Comparison of ENCODE assay signal across 21 cellular contexts in the genomic region with DNA sequence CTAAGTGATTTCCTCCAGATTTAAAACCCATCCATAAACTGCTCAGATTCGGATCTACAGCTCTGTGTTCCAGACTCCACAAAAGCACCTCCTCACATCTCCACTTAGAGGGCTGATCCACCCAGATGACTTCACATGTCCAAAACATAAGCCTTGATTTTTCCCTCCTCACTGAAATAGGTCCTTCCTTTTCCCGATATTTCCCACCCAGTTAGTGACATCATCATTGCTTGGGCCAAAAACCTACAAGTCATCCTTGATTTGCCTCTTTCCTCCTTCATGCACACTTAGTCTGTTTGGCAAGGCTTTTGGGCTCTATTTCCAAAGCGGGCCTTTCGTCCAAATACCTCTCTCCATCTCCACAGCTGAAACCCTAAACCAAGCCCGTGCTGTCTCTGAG. TPM values are rescaled to one million over a fixed set of nuclear protein-coding genes. Genes with fewer than 3 reads are reported as not detected.
DNase-seq lines count a peak whose midpoint lies in the region; ATAC-seq, FAIRE-seq and TF ChIP-seq lines count a peak whose summit lies in the region.
"Had no signal": no experiment of that assay in that cellular context is flagged by ENCODE, and none has a peak within 500 bp of the region (broad histone marks: within the 10 kb centered on the region; RNA-seq: fewer than 3 reads in every experiment).

No MANE protein-coding gene starts in this region.

- H3K27ac ChIP-seq in K562 (ENCODE audit: extremely low read depth, low read depth, low read length): no peak overlapping the region
- no peak overlapping the region for H3K27ac ChIP-seq in mesenchymal stem cell (ENCODE audit: low read length, poor library complexity, severe bottlenecking)
- H3K27ac ChIP-seq: 22Rv1, SJCRH30 had no signal

- H3K4ac ChIP-seq in mesenchymal stem cell (ENCODE audit: low read depth in 1 of 2, low read length in 2 of 2): no peak overlapping the region

- no peak for TF ChIP-seq POLR2A in K562 (conservative IDR thresholded peaks at IDR 0.05)

- H3K4me2 ChIP-seq in K562 (ENCODE audit: insufficient read depth, low read length) (no peak overlapping the region), mesenchymal stem cell (ENCODE audit: low read length, poor library complexity, severe bottlenecking) (no peak overlapping the region)

- BruUV-seq in K562 (replicated peaks; lab: Mats Ljungman, UMichigan): no TSS peak

- H3K4me3 ChIP-seq in K562: no peak overlapping the region
- H3K4me3 ChIP-seq in mesenchymal stem cell (ENCODE audit: insufficient read depth in 1 of 2, low read depth in 1 of 2, low read length in 2 of 2): no peak overlapping the region
- H3K4me3 ChIP-seq: SJCRH30 had no signal

- no peaks in the 10 kb centered on the region for H3K4me1 ChIP-seq in K562 (replicated peaks in 1 of 2; ENCODE audit: control insufficient read depth in 2 of 2, insufficient read depth in 2 of 2, low read length in 2 of 2)
- peaks cover 3% of the 10 kb centered on the region for H3K4me1 ChIP-seq in mesenchymal stem cell (ENCODE audit: control insufficient read depth, insufficient read depth, low read depth, low read length)

- H3K9ac ChIP-seq in K562 (ENCODE audit: insufficient read depth in 1 of 2, low read depth in 2 of 2, low read length in 2 of 2) (no peak overlapping the region), mesenchymal stem cell (ENCODE audit: low read length) (peak overlapping the region; percentile 48)

- no peaks in the 10 kb centered on the region for H3K79me1 ChIP-seq in mesenchymal stem cell (replicated peaks; ENCODE audit: low read length, poor library complexity, severe bottlenecking)

- H3K14ac ChIP-seq in mesenchymal stem cell (ENCODE audit: low read length in 2 of 2): no peak overlapping the region

- H2AFZ ChIP-seq in K562 (ENCODE audit: low read depth, low read length) (no peak overlapping the region), mesenchymal stem cell (ENCODE audit: low read depth, low read length) (no peak overlapping the region)

- intact Hi-C loops in left ventricle myocardium superior (cut with micrococcal nuclease): no loop called here
- intact Hi-C loops in cardiac septum (cut with DNase I): loop anchor here (5.0 kb wide), 1 partner anchor 83 kb away; no protein-coding TSS in a partner anchor
- intact Hi-C loops in K562 (cut with micrococcal nuclease): no loop called here

- H3K18ac ChIP-seq in mesenchymal stem cell (ENCODE audit: low read depth in 1 of 2, low read length in 2 of 2): no peak overlapping the region

- POLR2A ChIA-PET in K562 (lab: Yijun Ruan, JAX): no interaction called here

- ATAC-seq in left ventricle myocardium superior: peak; percentile 22
- ATAC-seq in K562: no peak
- no peak for ATAC-seq in HG03342 (IDR thresholded peaks at IDR 0.05; ENCODE audit: unreplicated experiment)
- ATAC-seq: Panc1 had no signal

- no peak overlapping the region for H4K8ac ChIP-seq in mesenchymal stem cell (ENCODE audit: low read length)

- in situ Hi-C loops in K562 (cut with MboI) (no loop called here), KBM-7 (cut with MboI; ENCODE audit: low pct_unique_long_range_greater_than_20kb, low sequenced_read_pairs) (no loop called here)

- H2BK5ac ChIP-seq in mesenchymal stem cell (ENCODE audit: low read depth, low read length, poor library complexity, severe bottlenecking): no peak overlapping the region

- no peak for TF ChIP-seq EP300 in K562 (IDR thresholded peaks at IDR 0.05; ENCODE audit: low read length)

- H3K23ac ChIP-seq in mesenchymal stem cell (ENCODE audit: low read length in 2 of 2): no peak overlapping the region

- no peaks in the 10 kb centered on the region for H3K9me3 ChIP-seq in K562 (replicated peaks; ENCODE audit: control insufficient read depth, insufficient read depth, low read depth, low read length)
- H3K9me3 ChIP-seq in mesenchymal stem cell (ENCODE audit: control insufficient read depth, low read length): no peaks in the 10 kb centered on the region
- H3K9me3 ChIP-seq: SJCRH30 had no signal

- H3K27me3 ChIP-seq in K562 (ENCODE audit: control insufficient read depth in 2 of 2, insufficient read depth in 2 of 2, low read length in 2 of 2): peaks cover 0 to 17% of the 10 kb centered on the region in 2 experiments; a peak in 2 of 5 replicates
- H3K27me3 ChIP-seq in mesenchymal stem cell (ENCODE audit: control insufficient read depth in 1 of 2, insufficient read depth in 1 of 2, low read length in 2 of 2): no peaks in the 10 kb centered on the region
- H3K27me3 ChIP-seq: SJCRH30 had no signal

- H3K9me1 ChIP-seq in K562 (ENCODE audit: control insufficient read depth, insufficient read depth, low read length): no peaks in the 10 kb centered on the region

- H2BK120ac ChIP-seq in mesenchymal stem cell (ENCODE audit: low read depth, low read length): no peak overlapping the region

- TF ChIP-seq RAD21 in K562 (CRISPR knock-in tag; conservative IDR thresholded peaks at IDR 0.05 in 1 of 2, IDR thresholded peaks at IDR 0.05 in 1 of 2): no peak

- no peak overlapping the region for H4K91ac ChIP-seq in mesenchymal stem cell (ENCODE audit: low read length)

- CTCF ChIA-PET in K562 (lab: Yijun Ruan, JAX; ENCODE audit: low intra/inter-chr PET ratio): no interaction called here

- H2AK5ac ChIP-seq in mesenchymal stem cell (ENCODE audit: low read length, severe bottlenecking): no peak overlapping the region

- no peaks in the 10 kb centered on the region for H3K79me2 ChIP-seq in K562 (ENCODE audit: control insufficient read depth, insufficient read depth, low read length)

- 2% methylated on average over 5 of the region's 5 CpGs for WGBS in K562 (ENCODE audit: insufficient coverage, low coverage, missing lambda C conversion rate)
- WGBS in mesenchymal stem cell: 83% methylated on average over 5 of the region's 5 CpGs

- H4K20me1 ChIP-seq in K562 (replicated peaks; ENCODE audit: control insufficient read depth, insufficient read depth, low read length): no peaks in the 10 kb centered on the region

- no peak for DNase-seq in left ventricle myocardium superior
- no peak for DNase-seq in cardiac septum (ENCODE audit: low spot score)
- DNase-seq in K562 (ENCODE audit: extremely low read depth in 1 of 4, low spot score in 3 of 4): no peak
- DNase-seq in mesenchymal stem cell: no peak
- DNase-seq in putamen (ENCODE audit: low spot score): no peak
- DNase-seq in SK-N-DZ (ENCODE audit: low spot score): no peak
- no peak for DNase-seq in KBM-7
- DNase-seq: CD4-positive, alpha-beta memory T cell; NCI-H1105 treated with DMSO at 0.1 percent for 48 hours; NCI-H1694; NCI-H2081 treated with DMSO at 0.1 percent for 48 hours; SJCRH30 had no signal

- FAIRE-seq in K562 (lab: Jason Lieb, UNC): no peak
- FAIRE-seq: H54, HTR-8/SVneo had no signal

- H2BK15ac ChIP-seq in mesenchymal stem cell (ENCODE audit: low read depth, poor library complexity, severe bottlenecking): no peak overlapping the region

- H3K36me3 ChIP-seq in K562 (ENCODE audit: control insufficient read depth, insufficient read depth, low read length) (no peaks in the 10 kb centered on the region), mesenchymal stem cell (ENCODE audit: control insufficient read depth in 1 of 2, insufficient read depth in 2 of 2, low read depth in 1 of 2, low read length in 2 of 2) (no peaks in the 10 kb centered on the region)
- H3K36me3 ChIP-seq: SJCRH30 had no signal

- H2BK12ac ChIP-seq in mesenchymal stem cell (ENCODE audit: low read length in 2 of 2): no peak overlapping the region

- TF ChIP-seq CTCF in K562 (IDR thresholded peaks at IDR 0.05 in 2 of 3, conservative IDR thresholded peaks at IDR 0.05 in 1 of 3; ENCODE audit: insufficient read depth in 2 of 3, low read depth in 1 of 3, low read length in 3 of 3): no peak

TF ChIP-seq in K562, 482 proteins besides CTCF, POLR2A, EP300 and RAD21 (continues in another document):
- TF ChIP-seq, protein P1, sequence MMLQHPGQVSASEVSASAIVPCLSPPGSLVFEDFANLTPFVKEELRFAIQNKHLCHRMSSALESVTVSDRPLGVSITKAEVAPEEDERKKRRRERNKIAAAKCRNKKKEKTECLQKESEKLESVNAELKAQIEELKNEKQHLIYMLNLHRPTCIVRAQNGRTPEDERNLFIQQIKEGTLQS (IDR thresholded peaks at IDR 0.05): peak; percentile 41
- TF ChIP-seq, protein P1 (CRISPR knock-in tag; conservative IDR thresholded peaks at IDR 0.05): no peak
- no peak for TF ChIP-seq NCOR1 (IDR thresholded peaks at IDR 0.05)
- TF ChIP-seq, protein P2, sequence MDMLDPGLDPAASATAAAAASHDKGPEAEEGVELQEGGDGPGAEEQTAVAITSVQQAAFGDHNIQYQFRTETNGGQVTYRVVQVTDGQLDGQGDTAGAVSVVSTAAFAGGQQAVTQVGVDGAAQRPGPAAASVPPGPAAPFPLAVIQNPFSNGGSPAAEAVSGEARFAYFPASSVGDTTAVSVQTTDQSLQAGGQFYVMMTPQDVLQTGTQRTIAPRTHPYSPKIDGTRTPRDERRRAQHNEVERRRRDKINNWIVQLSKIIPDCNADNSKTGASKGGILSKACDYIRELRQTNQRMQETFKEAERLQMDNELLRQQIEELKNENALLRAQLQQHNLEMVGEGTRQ (CRISPR knock-in tag; IDR thresholded peaks at IDR 0.05): no peak

RNA-seq across cellular contexts. Expression of gene CCDC185, which starts 32.3 kb away (rescaled TPM):
- total RNA-seq in left ventricle myocardium superior (not detected), cardiac septum (not detected), K562 (2014; rRNA removed) (not detected in 2 replicates), K562 (2014; rRNA removed; fragmentation: Illumina TruSeq; extraction: Trizol) (not detected in 2 replicates), K562 (2015; rRNA removed; fragmentation: Illumina TruSeq; extraction: Trizol) (not detected in 2 replicates), K562 (2021) (not detected in 2 replicates)
- not detected in 2 replicates for total RNA-seq in K562 (2011; cell fraction: chromatin; rRNA removed; ENCODE audit: low replicate concordance)
- total RNA-seq in K562 (2011; cell fraction: nucleolus; rRNA removed): not detected in 2 replicates
- total RNA-seq in K562 (2011; cell fraction: nucleoplasm; rRNA removed): not detected in 2 replicates
- polyA plus RNA-seq in K562 (2011; rRNA removed) (not detected in 2 replicates), K562 (2014; fragmentation: Illumina TruSeq; extraction: Trizol) (not detected in 2 replicates), K562 (2014; fragmentation: Nextera tagmentation; extraction: Ambion mirVana) (not detected), K562 (2014; rRNA removed) (not detected in 2 replicates)
- not detected in 2 replicates for polyA plus RNA-seq in K562 (2011; cell fraction: cytosol; rRNA removed)
- polyA plus RNA-seq in K562 (2011; cell fraction: nucleus; rRNA removed): not detected in 2 replicates
- polyA plus RNA-seq in K562 (2012): not detected in 2 replicates
- polyA minus RNA-seq in K562 (2011; rRNA and poly(A)+ RNA removed): not detected in 2 replicates
- polyA minus RNA-seq in K562 (2011; cell fraction: cytosol; rRNA and poly(A)+ RNA removed): not detected in 2 replicates
- polyA minus RNA-seq in K562 (2011; cell fraction: nucleus; rRNA and poly(A)+ RNA removed): not detected in 2 replicates
- polyA plus RNA-seq in mesenchymal stem cell (2013, experiment 1 of 2): not detected
- not detected for polyA plus RNA-seq in mesenchymal stem cell (2013, experiment 2 of 2)
- not detected in 2 replicates for polyA plus RNA-seq in SK-N-DZ (2014; cell fraction: cytosol; rRNA removed)
- polyA plus RNA-seq in SK-N-DZ (2014; cell fraction: nucleus; rRNA removed): not detected in 2 replicates
- total RNA-seq: CD4-positive, alpha-beta memory T cell; NCI-H460; SJCRH30 had no signal
- polyA plus RNA-seq: AG04450; BJ; CD4-positive, alpha-beta memory T cell; IgD-negative memory B cell had no signal
